Comparison of ENCODE assay signal across 19 cellular contexts in genomic region chr14:82431031-82431430, GRCh38.
"Had no signal": no experiment of that assay in that cellular context is flagged by ENCODE, and none has a peak within 500 bp of the region (broad histone marks: within the 10 kb centered on the region; RNA-seq: fewer than 3 reads in every experiment).

No MANE protein-coding gene starts in this region.

- H3K4me1 Mint-ChIP-seq: naive B cell; nephron progenitor cell; stimulated activated memory B cell treated with anti-CD40 and anti-IgM and Interleukin-4, amounts not matched to agents 10 μg/mL and 1 μg/mL and 100 μg/mL, for 72 hours had no signal

- H3K4me1 ChIP-seq: heart left ventricle, psoas muscle, right lobe of liver, spleen, transverse colon had no signal

- H3K36me3 ChIP-seq: heart left ventricle, neutrophil, right lobe of liver, spleen, transverse colon had no signal

- H3K27me3 ChIP-seq: heart left ventricle, neutrophil, right lobe of liver, spleen, transverse colon had no signal

- H3K36me3 Mint-ChIP-seq: naive B cell; stimulated activated memory B cell treated with anti-CD40 and anti-IgM and Interleukin-4, amounts not matched to agents 10 μg/mL and 1 μg/mL and 100 μg/mL, for 72 hours had no signal

- H3K4me3 Mint-ChIP-seq: naive B cell; nephron progenitor cell; stimulated activated memory B cell treated with anti-CD40 and anti-IgM and Interleukin-4, amounts not matched to agents 10 μg/mL and 1 μg/mL and 100 μg/mL, for 72 hours; stimulated activated naive CD8-positive, alpha-beta T cell treated with anti-CD3 and anti-CD28 coated beads, Interleukin-15, Interleukin-2, amounts not matched to agents 100 ng/mL and 50 ng/mL, for 24 hours had no signal

- H3K4me3 ChIP-seq: heart left ventricle, psoas muscle, right lobe of liver, spleen, transverse colon had no signal

- H3K27me3 Mint-ChIP-seq: naive B cell; stimulated activated memory B cell treated with anti-CD40 and anti-IgM and Interleukin-4, amounts not matched to agents 10 μg/mL and 1 μg/mL and 100 μg/mL, for 72 hours; stimulated activated naive CD8-positive, alpha-beta T cell treated with anti-CD3 and anti-CD28 coated beads, Interleukin-15, Interleukin-2, amounts not matched to agents 100 ng/mL and 50 ng/mL, for 24 hours had no signal

- H3K27ac ChIP-seq: heart left ventricle, neutrophil, psoas muscle, right lobe of liver, spleen, transverse colon had no signal

- H3K9me3 ChIP-seq: neutrophil, psoas muscle, right lobe of liver had no signal

- DNase-seq: effector memory CD4-positive, alpha-beta T cell; heart left ventricle; hippocampal formation; left colon; mesendoderm; naive B cell; nephron progenitor cell; psoas muscle; retina; right lobe of liver; spleen; stimulated activated CD4-positive, alpha-beta T cell treated with anti-CD3 and anti-CD28 coated beads, Interleukin-15, amount 100 ng/mL, for 24 hours; stimulated activated CD4-positive, alpha-beta T cell treated with anti-CD3 and anti-CD28 coated beads, Interleukin-1b, Interleukin-23, amount 100 ng/mL, for 48 hours; stimulated activated CD4-positive, alpha-beta T cell treated with anti-CD3 and anti-CD28 coated beads, Interleukin-4, amount 100 ng/mL, for 24 hours; transverse colon had no signal

- ATAC-seq: esophagus mucosa; left colon; psoas muscle; right lobe of liver; stimulated activated memory B cell treated with anti-CD40 and anti-IgM and Interleukin-4, amounts not matched to agents 10 μg/mL and 1 μg/mL and 100 μg/mL, for 72 hours had no signal

- H3K27ac Mint-ChIP-seq: naive B cell; nephron progenitor cell; stimulated activated memory B cell treated with anti-CD40 and anti-IgM and Interleukin-4, amounts not matched to agents 10 μg/mL and 1 μg/mL and 100 μg/mL, for 72 hours; stimulated activated naive CD8-positive, alpha-beta T cell treated with anti-CD3 and anti-CD28 coated beads, Interleukin-15, Interleukin-2, amounts not matched to agents 100 ng/mL and 50 ng/mL, for 24 hours had no signal
